Comparison of ENCODE assay signal across 23 cellular contexts in genomic region chr3:49713336-49714105, GRCh38. TPM values are rescaled to one million over a fixed set of nuclear protein-coding genes. Genes with fewer than 3 reads are reported as not detected.
"Had no signal": no experiment of that assay in that cellular context is flagged by ENCODE, and none has a peak within 500 bp of the region (broad histone marks: within the 10 kb centered on the region; RNA-seq: fewer than 3 reads in every experiment).

No MANE protein-coding gene starts in this region.

- H3K27ac Mint-ChIP-seq: activated CD4-positive, alpha-beta T cell treated with anti-CD3 and anti-CD28 coated beads, Interleukin-2, amount 10 ng/mL, durations not matched to agents 24 days and 14 days; stimulated activated naive CD8-positive, alpha-beta T cell treated with anti-CD3 and anti-CD28 coated beads, Interleukin-15, Interleukin-2, amounts not matched to agents 100 ng/mL and 50 ng/mL, for 24 hours; T-cell had no signal

- FAIRE-seq: endometrium had no signal

- H3K4me3 ChIP-seq: ascending aorta, gastrocnemius medialis, skin epidermis, suprapubic skin, transverse colon had no signal

- DNase-seq: activated CD4-positive, CD25-positive, alpha-beta regulatory T cell; activated CD8-positive, alpha-beta memory T cell treated with anti-CD3 and anti-CD28 coated beads, Interleukin-2, amount 50 U/mL, for 48 hours; activated effector memory CD4-positive, alpha-beta T cell treated with anti-CD3 and anti-CD28 coated beads, Interleukin-2, amount 50 U/mL, for 16 hours; activated T-cell treated with anti-CD3 and anti-CD28 coated beads, Interleukin-2, amount 50 U/mL, for 48 hours; cortex of kidney; head of caudate nucleus; retina; stimulated activated CD4-positive, alpha-beta T cell treated with anti-CD3 and anti-CD28 coated beads, Interleukin-2, amount 100 ng/mL, for 48 hours; transverse colon had no signal

- ATAC-seq: SK-N-SH treated with all-trans-retinoic acid at 6 μM for 48 hours had no signal

- H3K9me3 ChIP-seq: ascending aorta, gastrocnemius medialis, suprapubic skin, transverse colon had no signal

- H3K27ac ChIP-seq: ascending aorta, suprapubic skin, transverse colon had no signal

- H3K9me3 Mint-ChIP-seq: activated CD4-positive, alpha-beta T cell treated with anti-CD3 and anti-CD28 coated beads, Interleukin-2, amount 10 ng/mL, durations not matched to agents 24 days and 14 days; activated naive CD4-positive, alpha-beta T cell treated with anti-CD3 and anti-CD28 coated beads, Interleukin-2, amount 50 U/mL, for 24 hours; naive thymus-derived CD8-positive, alpha-beta T cell; stimulated activated naive CD8-positive, alpha-beta T cell treated with anti-CD3 and anti-CD28 coated beads, Interleukin-15, Interleukin-2, amounts not matched to agents 100 ng/mL and 50 ng/mL, for 24 hours; T-cell had no signal

- H3K36me3 ChIP-seq: transverse colon had no signal

- H3K27me3 ChIP-seq: ascending aorta, gastrocnemius medialis, suprapubic skin, transverse colon had no signal

- H3K4me3 Mint-ChIP-seq: activated CD4-positive, alpha-beta T cell treated with anti-CD3 and anti-CD28 coated beads, Interleukin-2, amount 10 ng/mL, durations not matched to agents 24 days and 14 days; activated CD8-positive, alpha-beta T cell treated with anti-CD3 and anti-CD28 coated beads, Interleukin-2, amount 10 ng/mL, durations not matched to agents 7 days and 5 days; activated naive CD4-positive, alpha-beta T cell treated with anti-CD3 and anti-CD28 coated beads, Interleukin-2, amount 50 U/mL, for 24 hours; stimulated activated naive CD8-positive, alpha-beta T cell treated with anti-CD3 and anti-CD28 coated beads, Interleukin-15, Interleukin-2, amounts not matched to agents 100 ng/mL and 50 ng/mL, for 24 hours; T-cell had no signal

- H3K27me3 Mint-ChIP-seq: activated CD4-positive, alpha-beta T cell treated with anti-CD3 and anti-CD28 coated beads, Interleukin-2, amount 10 ng/mL, durations not matched to agents 24 days and 14 days; activated naive CD4-positive, alpha-beta T cell treated with anti-CD3 and anti-CD28 coated beads, Interleukin-2, amount 50 U/mL, for 24 hours; naive thymus-derived CD8-positive, alpha-beta T cell; stimulated activated naive CD8-positive, alpha-beta T cell treated with anti-CD3 and anti-CD28 coated beads, Interleukin-15, Interleukin-2, amounts not matched to agents 100 ng/mL and 50 ng/mL, for 24 hours; T-cell had no signal

RNA-seq across cellular contexts. Expression of gene AMIGO3, which starts 6.0 kb away (rescaled TPM):
- total RNA-seq: kidney epithelial cell, mesenteric fat pad had no signal
